In the genomic region with DNA sequence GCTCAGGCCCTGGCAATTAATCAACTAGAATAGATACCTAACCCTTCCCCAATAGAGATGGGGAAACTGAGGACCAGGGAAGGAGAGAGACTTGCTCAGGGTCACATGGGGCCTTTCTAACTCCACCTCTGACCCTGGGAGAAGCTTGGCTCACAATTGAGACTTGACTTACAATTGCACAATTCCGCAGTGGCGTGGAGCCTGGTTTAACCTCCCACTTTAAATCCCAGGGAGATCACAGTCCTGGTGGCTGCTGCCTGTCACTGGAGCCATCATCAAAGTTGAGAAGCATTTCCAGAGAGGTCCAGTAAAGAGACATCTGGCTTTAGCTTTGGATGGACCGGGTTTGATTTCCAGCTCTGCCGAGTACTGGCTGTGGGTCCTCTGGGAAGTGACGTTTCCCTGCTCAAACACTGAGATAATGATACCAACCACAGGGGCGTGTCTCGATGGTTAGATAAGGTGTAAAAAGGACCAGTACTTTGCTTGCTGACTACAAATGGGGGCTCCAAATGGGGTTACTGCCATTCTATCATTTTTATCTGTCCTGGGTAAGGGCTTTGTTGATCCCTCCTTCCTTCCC, we compare ENCODE assay signal across 22 cellular contexts. TPM values are rescaled to one million over a fixed set of nuclear protein-coding genes. Genes with fewer than 3 reads are reported as not detected.
DNase-seq lines count a peak whose midpoint lies in the region; ATAC-seq and TF ChIP-seq lines count a peak whose summit lies in the region.
"Had no signal": no experiment of that assay in that cellular context is flagged by ENCODE, and none has a peak within 500 bp of the region (broad histone marks: within the 10 kb centered on the region; RNA-seq: fewer than 3 reads in every experiment).

No MANE protein-coding gene starts in this region.

- H3K9me3 ChIP-seq in SJSA1 (replicated peaks) (no peaks in the 10 kb centered on the region), right atrium auricular region (no peaks in the 10 kb centered on the region), smooth muscle cell (replicated peaks; ENCODE audit: low read depth) (no peaks in the 10 kb centered on the region)
- H3K9me3 ChIP-seq in CD4-positive, alpha-beta T cell (ENCODE audit: control insufficient read depth, low read length), result no peaks in the 10 kb centered on the region
- no peaks in the 10 kb centered on the region for H3K9me3 ChIP-seq in CD8-positive, alpha-beta T cell (ENCODE audit: low read length)

- H3K4me3 ChIP-seq in SJSA1 (no peak overlapping the region), right atrium auricular region (no peak overlapping the region), smooth muscle cell (no peak overlapping the region)
- H3K4me3 ChIP-seq in CD8-positive, alpha-beta T cell (ENCODE audit: low read depth, low read length), result no peak overlapping the region
- H3K4me3 ChIP-seq: GM23248 had no signal

- intact Hi-C loops in CD4-positive, alpha-beta T cell (cut with DNase I, micrococcal nuclease), result no loop called here
- intact Hi-C loops in CD8-positive, alpha-beta T cell (cut with DNase I, micrococcal nuclease), result no loop called here

- 71% methylated on average over 7 of the region's 7 CpGs for WGBS in smooth muscle cell (ENCODE audit: low lambda C conversion rate)

- no peak overlapping the region for H3K9ac ChIP-seq in smooth muscle cell (ENCODE audit: low read depth)
- H3K9ac ChIP-seq: GM23248 had no signal

- no peaks in the 10 kb centered on the region for H4K20me1 ChIP-seq in smooth muscle cell (ENCODE audit: low read depth)

- peaks cover 16% of the 10 kb centered on the region for H3K4me1 Mint-ChIP-seq in central memory CD8-positive, alpha-beta T cell
- H3K4me1 Mint-ChIP-seq in CD4-positive, alpha-beta T cell (ENCODE audit: low read depth), result peaks cover 14% of the 10 kb centered on the region
- H3K4me1 Mint-ChIP-seq in CD8-positive, alpha-beta T cell (ENCODE audit: low read depth), result peaks cover 6% of the 10 kb centered on the region
- peaks cover 7 to 20% (median 11%) of the 10 kb centered on the region in 3 donors for H3K4me1 Mint-ChIP-seq in T-cell

- H3K4me2 ChIP-seq in smooth muscle cell, result peak overlapping the region; percentile 14

- H3K27me3 Mint-ChIP-seq in central memory CD8-positive, alpha-beta T cell, result no peaks in the 10 kb centered on the region
- no peaks in the 10 kb centered on the region for H3K27me3 Mint-ChIP-seq in CD4-positive, alpha-beta T cell
- H3K27me3 Mint-ChIP-seq in CD8-positive, alpha-beta T cell (ENCODE audit: low read depth), result no peaks in the 10 kb centered on the region
- H3K27me3 Mint-ChIP-seq in T-cell, result no peaks in the 10 kb centered on the region
- H3K27me3 Mint-ChIP-seq: activated naive CD8-positive, alpha-beta T cell treated with anti-CD3 and anti-CD28 coated beads, Interleukin-2, amount 10 ng/mL, durations not matched to agents 7 days and 5 days; IgD-negative memory B cell; stimulated activated naive CD8-positive, alpha-beta T cell treated with anti-CD3 and anti-CD28 coated beads, Interleukin-15, Interleukin-2, amounts not matched to agents 100 ng/mL and 50 ng/mL, for 24 hours had no signal

- H3K27ac Mint-ChIP-seq in central memory CD8-positive, alpha-beta T cell (ENCODE audit: low read depth), result peak overlapping the region; percentile 61
- H3K27ac Mint-ChIP-seq in CD4-positive, alpha-beta T cell, result no peak overlapping the region
- H3K27ac Mint-ChIP-seq in CD8-positive, alpha-beta T cell, result no peak overlapping the region
- H3K27ac Mint-ChIP-seq in T-cell, result no peak overlapping the region
- H3K27ac Mint-ChIP-seq: activated CD8-positive, alpha-beta T cell treated with anti-CD3 and anti-CD28 coated beads, Interleukin-2, amount 10 ng/mL, durations not matched to agents 7 days and 5 days; activated naive CD8-positive, alpha-beta T cell treated with anti-CD3 and anti-CD28 coated beads, Interleukin-2, amount 10 ng/mL, durations not matched to agents 7 days and 5 days; IgD-negative memory B cell; stimulated activated naive CD8-positive, alpha-beta T cell treated with anti-CD3 and anti-CD28 coated beads, Interleukin-15, Interleukin-2, amounts not matched to agents 100 ng/mL and 50 ng/mL, for 24 hours had no signal

- peaks cover 28% of the 10 kb centered on the region for H3K4me1 ChIP-seq in SJSA1 (replicated peaks)
- H3K4me1 ChIP-seq in right atrium auricular region, result peaks cover 0 to 13% of the 10 kb centered on the region in 2 donors
- peaks cover 19% of the 10 kb centered on the region for H3K4me1 ChIP-seq in smooth muscle cell (ENCODE audit: low read depth)
- H3K4me1 ChIP-seq in CD8-positive, alpha-beta T cell (ENCODE audit: insufficient read depth, low read length), result no peaks in the 10 kb centered on the region

- no peaks in the 10 kb centered on the region for H3F3A ChIP-seq in smooth muscle cell (ENCODE audit: low read depth)

- DNase-seq in SJSA1 (ENCODE audit: low read depth in 1 of 2, low spot score in 2 of 2), result no peak
- no peak for DNase-seq in central memory CD8-positive, alpha-beta T cell (ENCODE audit: low spot score in 2 of 2)
- peak; percentile 69 for DNase-seq in right atrium auricular region (ENCODE audit: low spot score)
- DNase-seq in smooth muscle cell (lab: John Stamatoyannopoulos, UW; ENCODE audit: unreplicated experiment), result no peak
- no peak for DNase-seq in CD4-positive, alpha-beta T cell
- DNase-seq in cerebellum (ENCODE audit: low spot score), result no peak
- no peak for DNase-seq in CD8-positive, alpha-beta T cell
- no peak for DNase-seq in T-cell
- DNase-seq: activated CD8-positive, alpha-beta T cell treated with anti-CD3 and anti-CD28 coated beads, Interleukin-2, amount 10 ng/mL, durations not matched to agents 7 days and 5 days; activated naive CD8-positive, alpha-beta T cell treated with anti-CD3 and anti-CD28 coated beads, Interleukin-2, amount 10 ng/mL, durations not matched to agents 7 days and 5 days; C1 segment of cervical spinal cord; cerebellar nuclear complex; head of caudate nucleus; mammary epithelial cell; NCI-H1105 treated with DMSO at 0.1 percent for 48 hours; NCI-H2029 treated with DMSO at 0.1 percent for 48 hours; NCI-H226; NCI-H69; T-helper 1 cell had no signal

- peak overlapping the region; percentile 66 for H3K27ac ChIP-seq in SJSA1
- H3K27ac ChIP-seq in right atrium auricular region, result peak overlapping the region in 1 of 2 donors; percentile 30
- no peak overlapping the region for H3K27ac ChIP-seq in smooth muscle cell (ENCODE audit: low read depth)
- H3K27ac ChIP-seq in CD4-positive, alpha-beta T cell (ENCODE audit: low read depth, low read length), result no peak overlapping the region
- H3K27ac ChIP-seq in CD8-positive, alpha-beta T cell (ENCODE audit: low read depth, low read length), result no peak overlapping the region
- H3K27ac ChIP-seq: GM23248 had no signal

- H3K4me3 Mint-ChIP-seq in central memory CD8-positive, alpha-beta T cell, result no peak overlapping the region
- no peak overlapping the region for H3K4me3 Mint-ChIP-seq in CD4-positive, alpha-beta T cell
- H3K4me3 Mint-ChIP-seq in CD8-positive, alpha-beta T cell, result no peak overlapping the region
- no peak overlapping the region for H3K4me3 Mint-ChIP-seq in T-cell
- H3K4me3 Mint-ChIP-seq: activated CD8-positive, alpha-beta T cell treated with anti-CD3 and anti-CD28 coated beads, Interleukin-2, amount 10 ng/mL, durations not matched to agents 7 days and 5 days; activated naive CD8-positive, alpha-beta T cell treated with anti-CD3 and anti-CD28 coated beads, Interleukin-2, amount 10 ng/mL, durations not matched to agents 7 days and 5 days; stimulated activated naive CD8-positive, alpha-beta T cell treated with anti-CD3 and anti-CD28 coated beads, Interleukin-15, Interleukin-2, amounts not matched to agents 100 ng/mL and 50 ng/mL, for 24 hours had no signal

- H3K9me3 Mint-ChIP-seq in central memory CD8-positive, alpha-beta T cell, result no peaks in the 10 kb centered on the region
- H3K9me3 Mint-ChIP-seq in CD4-positive, alpha-beta T cell, result no peaks in the 10 kb centered on the region
- H3K9me3 Mint-ChIP-seq in CD8-positive, alpha-beta T cell, result no peaks in the 10 kb centered on the region
- H3K9me3 Mint-ChIP-seq in T-cell, result no peaks in the 10 kb centered on the region
- H3K9me3 Mint-ChIP-seq: activated naive CD8-positive, alpha-beta T cell treated with anti-CD3 and anti-CD28 coated beads, Interleukin-2, amount 10 ng/mL, durations not matched to agents 7 days and 5 days; IgD-negative memory B cell; stimulated activated naive CD8-positive, alpha-beta T cell treated with anti-CD3 and anti-CD28 coated beads, Interleukin-15, Interleukin-2, amounts not matched to agents 100 ng/mL and 50 ng/mL, for 24 hours had no signal

- POLR2A ChIA-PET in CD4-positive, alpha-beta T cell (lab: Charles Lee), result no interaction called here
- POLR2A ChIA-PET in CD8-positive, alpha-beta T cell (lab: Charles Lee), result interaction anchor here (1.2 kb wide), 1 partner anchor 16 kb away, joined by 3 read pairs; no protein-coding TSS in a partner anchor
- POLR2A ChIA-PET in T-cell (lab: Charles Lee), result no interaction called here

- no peak overlapping the region for H2AFZ ChIP-seq in smooth muscle cell (ENCODE audit: low read depth)
- H2AFZ ChIP-seq: GM23248 had no signal

- H3K79me2 ChIP-seq in smooth muscle cell (ENCODE audit: low read depth), result no peaks in the 10 kb centered on the region

- no peak for TF ChIP-seq CTCF in right atrium auricular region (IDR thresholded peaks at IDR 0.05)
- no peak for TF ChIP-seq CTCF in smooth muscle cell (IDR thresholded peaks at IDR 0.05; ENCODE audit: borderline replicate concordance, insufficient read depth, poor library complexity, severe bottlenecking)
- TF ChIP-seq CTCF in CD4-positive, alpha-beta T cell (IDR thresholded peaks at IDR 0.05), result no peak
- TF ChIP-seq CTCF in CD8-positive, alpha-beta T cell (IDR thresholded peaks at IDR 0.05), result no peak

- peaks cover 3% of the 10 kb centered on the region for H3K36me3 Mint-ChIP-seq in central memory CD8-positive, alpha-beta T cell (ENCODE audit: insufficient read depth)
- H3K36me3 Mint-ChIP-seq in CD4-positive, alpha-beta T cell (ENCODE audit: low read depth), result peaks cover 28% of the 10 kb centered on the region
- H3K36me3 Mint-ChIP-seq in CD8-positive, alpha-beta T cell, result peaks cover 27% of the 10 kb centered on the region
- H3K36me3 Mint-ChIP-seq in T-cell, result peaks cover 18% of the 10 kb centered on the region

- CTCF ChIA-PET in CD4-positive, alpha-beta T cell (lab: Charles Lee), result interaction anchor here (2.3 kb wide), 1 partner anchor 16 kb away, joined by 7 read pairs; no protein-coding TSS in a partner anchor
- CTCF ChIA-PET in CD8-positive, alpha-beta T cell (lab: Charles Lee), result no interaction called here
- CTCF ChIA-PET in T-cell (lab: Charles Lee), result no interaction called here

- H3K27me3 ChIP-seq in SJSA1 (replicated peaks) (no peaks in the 10 kb centered on the region), right atrium auricular region (no peaks in the 10 kb centered on the region), smooth muscle cell (ENCODE audit: low read depth) (no peaks in the 10 kb centered on the region)
- H3K27me3 ChIP-seq in CD4-positive, alpha-beta T cell (ENCODE audit: control insufficient read depth, insufficient read depth, low read length), result no peaks in the 10 kb centered on the region
- H3K27me3 ChIP-seq in CD8-positive, alpha-beta T cell (ENCODE audit: insufficient read depth, low read length), result no peaks in the 10 kb centered on the region

- H3K36me3 ChIP-seq in SJSA1 (peaks cover 20% of the 10 kb centered on the region), right atrium auricular region (peaks cover 12% of the 10 kb centered on the region), smooth muscle cell (ENCODE audit: low read depth) (no peaks in the 10 kb centered on the region)
- peaks cover 7% of the 10 kb centered on the region for H3K36me3 ChIP-seq in CD8-positive, alpha-beta T cell (ENCODE audit: insufficient read depth, low read length)

- ATAC-seq in central memory CD8-positive, alpha-beta T cell (replicated peaks; ENCODE audit: extremely low read depth, poor library complexity, severe bottlenecking), result no peak
- ATAC-seq in CD4-positive, alpha-beta T cell (ENCODE audit: poor library complexity), result no peak
- ATAC-seq in CD8-positive, alpha-beta T cell, result no peak
- ATAC-seq in T-cell (replicated peaks in 1 of 4), result no peak
- ATAC-seq: activated CD8-positive, alpha-beta T cell treated with anti-CD3 and anti-CD28 coated beads, Interleukin-2, amount 10 ng/mL, durations not matched to agents 7 days and 5 days had no signal

RNA-seq across cellular contexts. Expression of a gene that starts 39.3 kb away (rescaled TPM):
- 4.1 and 6.2 TPM in 2 replicates for total RNA-seq in SJSA1 (2014; rRNA removed; shearing (Covaris generic))
- total RNA-seq in right atrium auricular region, result 1 to 10 TPM; 2.4 to 6.8 TPM
- 1.3 TPM in 2 replicates for total RNA-seq in smooth muscle cell
- polyA plus RNA-seq in smooth muscle cell, result 3.6 and 3.9 TPM in 2 replicates
- 10 to 100 TPM; 18.9 to 23.0 TPM for total RNA-seq in CD4-positive, alpha-beta T cell
- total RNA-seq in cerebellum, result 5.7 TPM
- 10 to 100 TPM; 14.3 to 14.8 TPM for total RNA-seq in CD8-positive, alpha-beta T cell
- 10 to 100 TPM; 20.3 to 31.8 (median 24.3) TPM for total RNA-seq in T-cell
